13 cellular contexts compared by ENCODE assay signal in genomic region chr6:35717449-35718353, GRCh38. TPM values are rescaled to one million over a fixed set of nuclear protein-coding genes. Genes with fewer than 3 reads are reported as not detected.
DNase-seq lines count a peak whose midpoint lies in the region; ATAC-seq and TF ChIP-seq lines count a peak whose summit lies in the region.
"Had no signal": no experiment of that assay in that cellular context is flagged by ENCODE, and none has a peak within 500 bp of the region (broad histone marks: within the 10 kb centered on the region; RNA-seq: fewer than 3 reads in every experiment).

No MANE protein-coding gene starts in this region.

- POLR2A ChIA-PET in GM10248 (lab: Yijun Ruan, JAX), result no interaction called here

- TF ChIP-seq EP300 in sigmoid colon (IDR thresholded peaks at IDR 0.05), result no peak

- intact Hi-C loops in dendritic cell treated with granulocyte-macrophage colony-stimulating factor and Interleukin-4, amounts not matched to agents 40 ng/mL and 50 ng/mL, for 4 days (cut with micrococcal nuclease), result no loop called here
- intact Hi-C loops in sigmoid colon (cut with DNase I), result loop anchor here (2.0 kb wide), 1 partner anchor 27 kb away; no protein-coding TSS in a partner anchor

- ATAC-seq in GM19455 (IDR thresholded peaks at IDR 0.05; ENCODE audit: unreplicated experiment), result no peak
- ATAC-seq: foreskin keratinocyte had no signal

- H3K4me3 ChIP-seq in NB4 (ENCODE audit: low read depth, low read length) (no peak overlapping the region), sigmoid colon (no peak overlapping the region)

- 71 to 83% methylated on average over 19 of the region's 19 CpGs for WGBS in sigmoid colon, 2 donors

- H3K4me1 Mint-ChIP-seq in dendritic cell treated with granulocyte-macrophage colony-stimulating factor and Interleukin-4, amounts not matched to agents 40 ng/mL and 50 ng/mL, for 4 days (ENCODE audit: low read depth), result peaks cover 80% of the 10 kb centered on the region

- no peak for TF ChIP-seq POLR2A in NB4 (IDR thresholded peaks at IDR 0.05; ENCODE audit: extremely low read depth, insufficient read length)
- no peak for TF ChIP-seq POLR2A in sigmoid colon (IDR thresholded peaks at IDR 0.05)

- no peaks in the 10 kb centered on the region for H3K27me3 ChIP-seq in sigmoid colon
- H3K27me3 ChIP-seq: foreskin keratinocyte had no signal

- no peaks in the 10 kb centered on the region for H3K36me3 ChIP-seq in sigmoid colon

- peak overlapping the region; percentile 84 to 100 (median 98) for H3K27ac ChIP-seq in sigmoid colon
- H3K27ac ChIP-seq: foreskin keratinocyte, KMS-11 had no signal

- H3K9me3 Mint-ChIP-seq in dendritic cell treated with granulocyte-macrophage colony-stimulating factor and Interleukin-4, amounts not matched to agents 40 ng/mL and 50 ng/mL, for 4 days, result no peaks in the 10 kb centered on the region

- TF ChIP-seq CTCF in GM10248 (IDR thresholded peaks at IDR 0.05; ENCODE audit: control extremely low read depth, extremely low read depth, low read depth, missing control alignments) (no peak), NB4 (IDR thresholded peaks at IDR 0.05; ENCODE audit: low read depth, low read length) (no peak), sigmoid colon (IDR thresholded peaks at IDR 0.05) (no peak)

- H3K27me3 Mint-ChIP-seq in dendritic cell treated with granulocyte-macrophage colony-stimulating factor and Interleukin-4, amounts not matched to agents 40 ng/mL and 50 ng/mL, for 4 days, result peaks cover 16% of the 10 kb centered on the region

- H3K9me3 ChIP-seq in sigmoid colon, result no peaks in the 10 kb centered on the region

- peak overlapping the region; percentile 99 for H3K27ac Mint-ChIP-seq in dendritic cell treated with granulocyte-macrophage colony-stimulating factor and Interleukin-4, amounts not matched to agents 40 ng/mL and 50 ng/mL, for 4 days

- H3K4me3 Mint-ChIP-seq in dendritic cell treated with granulocyte-macrophage colony-stimulating factor and Interleukin-4, amounts not matched to agents 40 ng/mL and 50 ng/mL, for 4 days, result no peak overlapping the region

- H3K4me1 ChIP-seq in sigmoid colon, result peaks cover 0 to 60% (median 50%) of the 10 kb centered on the region in 4 donors

- peak; percentile 15 for DNase-seq in GM10248 (ENCODE audit: extremely low spot score)
- DNase-seq in NB4 (ENCODE audit: low read depth), result peak; percentile 60
- peak; percentile 59 for DNase-seq in sigmoid colon
- DNase-seq in SW480 (ENCODE audit: low spot score), result no peak
- DNase-seq in effector CD8-positive, alpha-beta T cell (lab: John Stamatoyannopoulos, UW), result no peak
- DNase-seq in mesenteric fat pad (ENCODE audit: low spot score), result no peak
- DNase-seq: foreskin keratinocyte; mammary epithelial cell; stimulated activated CD4-positive, alpha-beta T cell treated with anti-CD3 and anti-CD28 coated beads, Interleukin-12 subunit alpha, Interleukin-12 subunit beta, amount 100 ng/mL, for 4 hours had no signal

- H3K36me3 Mint-ChIP-seq in dendritic cell treated with granulocyte-macrophage colony-stimulating factor and Interleukin-4, amounts not matched to agents 40 ng/mL and 50 ng/mL, for 4 days (ENCODE audit: low read depth), result no peaks in the 10 kb centered on the region

- CTCF ChIA-PET in GM10248 (lab: Yijun Ruan, JAX), result interaction anchor here (1.1 to 6.2 kb wide), 3 partner anchors 19 to 135 kb away, joined by 3 to 30 read pairs (median 6); partner anchors contain the start of gene ARMC12

RNA-seq across cellular contexts. Expression of gene ARMC12, which starts 19.1 kb away (rescaled TPM):
- total RNA-seq in sigmoid colon, result 1 to 10 TPM in 2 of 4 donors, under 1 TPM in 1, not detected in 1; 0.49 to 5.0 (median 1.1) TPM
- under 1 TPM in 1 of 3 donors, not detected in 2; 0.66 TPM for polyA plus RNA-seq in sigmoid colon
- 0.58 TPM for total RNA-seq in mesenteric fat pad

RNA-seq across cellular contexts. Expression of gene FKBP5, which starts 29.0 kb away (rescaled TPM):
- 100 to 1,000 TPM; 200 to 326 (median 258) TPM for total RNA-seq in sigmoid colon
- 100 to 1,000 TPM in 1 of 3 donors, 10 to 100 TPM in 2; 52.9 to 165 (median 93.9) TPM for polyA plus RNA-seq in sigmoid colon
- total RNA-seq in mesenteric fat pad, result 212 TPM

RNA-seq across cellular contexts. Expression of gene CLPSL2, which starts 58.7 kb away (rescaled TPM):
- total RNA-seq in sigmoid colon (not detected), mesenteric fat pad (not detected)
- polyA plus RNA-seq in sigmoid colon, result not detected
- total RNA-seq: foreskin keratinocyte, mammary epithelial cell, subcutaneous adipose tissue had no signal
- polyA plus RNA-seq: foreskin keratinocyte, mammary epithelial cell had no signal

Comparison
In these comparisons a context has a peak if more than half of its experiments do, and no peak if none do; other contexts are left out.
1. DNase-seq: peak in GM10248 (single experiment), NB4 (single experiment) and sigmoid colon (single experiment); none in SW480 (single experiment), effector CD8-positive, alpha-beta T cell (single experiment) and mesenteric fat pad (single experiment).